In genomic region chr17:74137416-74137815, GRCh38 we compare ENCODE assay signal across 17 cellular contexts.
DNase-seq lines count a peak whose midpoint lies in the region; ATAC-seq and TF ChIP-seq lines count a peak whose summit lies in the region.
"Had no signal": no experiment of that assay in that cellular context is flagged by ENCODE, and none has a peak within 500 bp of the region (broad histone marks: within the 10 kb centered on the region; RNA-seq: fewer than 3 reads in every experiment).

No MANE protein-coding gene starts in this region.

- TF ChIP-seq CTCF in VCaP (conservative IDR thresholded peaks at IDR 0.05) (no peak), glutamatergic neuron (IDR thresholded peaks at IDR 0.05; ENCODE audit: partially characterized antibody, unreplicated experiment) (no peak)

- ATAC-seq in HG03045 (IDR thresholded peaks at IDR 0.05; ENCODE audit: unreplicated experiment) = no peak

- H3K36me3 Mint-ChIP-seq in glutamatergic neuron (ENCODE audit: unreplicated experiment) = peaks cover 32% of the 10 kb centered on the region
- H3K36me3 Mint-ChIP-seq: CD4-positive, CD25-positive, alpha-beta regulatory T cell; IgD-negative memory B cell had no signal

- peak; percentile 6 for DNase-seq in activated effector memory CD4-positive, alpha-beta T cell treated with anti-CD3 and anti-CD28 coated beads, Interleukin-2, amount 50 U/mL, for 16 hours
- no peak for DNase-seq in activated effector memory CD4-positive, alpha-beta T cell treated with Interleukin-2 at 50 U/mL for 16 hours
- DNase-seq in glutamatergic neuron (no peak), HuH-7.5 (ENCODE audit: low spot score) (no peak)
- no peak for DNase-seq in activated CD4-positive, CD25-positive, alpha-beta regulatory T cell (lab: John Stamatoyannopoulos, UW)
- DNase-seq: ACHN; CD4-positive, CD25-positive, alpha-beta regulatory T cell; DMS 273 treated with DMSO at 0.1 percent for 48 hours; DMS79 treated with DMSO at 0.1 percent for 48 hours; EL; GM23248; H7; KG1 had no signal

- peaks cover 12% of the 10 kb centered on the region for H3K4me1 Mint-ChIP-seq in glutamatergic neuron (ENCODE audit: low read depth, unreplicated experiment)
- H3K4me1 Mint-ChIP-seq: CD4-positive, CD25-positive, alpha-beta regulatory T cell; IgD-negative memory B cell had no signal

- H3K27ac ChIP-seq in VCaP = peak overlapping the region; percentile 63
- H3K27ac ChIP-seq: BLaER1 treated with 17β-estradiol and CSF1 and Interleukin-3, amounts not matched to agents 10 nM and 100 nM; GM23248 had no signal

- peaks cover 15% of the 10 kb centered on the region for H3K9me3 Mint-ChIP-seq in glutamatergic neuron (ENCODE audit: unreplicated experiment)

- peaks cover 7% of the 10 kb centered on the region for H3K27me3 Mint-ChIP-seq in glutamatergic neuron (ENCODE audit: unreplicated experiment)

- peak overlapping the region; percentile 35 for H3K27ac Mint-ChIP-seq in glutamatergic neuron (ENCODE audit: unreplicated experiment)
- H3K27ac Mint-ChIP-seq: CD4-positive, CD25-positive, alpha-beta regulatory T cell; IgD-negative memory B cell had no signal

- peak overlapping the region; percentile 13 for H3K4me3 Mint-ChIP-seq in glutamatergic neuron (ENCODE audit: unreplicated experiment)
- H3K4me3 Mint-ChIP-seq: CD4-positive, CD25-positive, alpha-beta regulatory T cell; IgD-negative memory B cell had no signal
